ENCODE assay signal across 1 cellular context in the genomic region with DNA sequence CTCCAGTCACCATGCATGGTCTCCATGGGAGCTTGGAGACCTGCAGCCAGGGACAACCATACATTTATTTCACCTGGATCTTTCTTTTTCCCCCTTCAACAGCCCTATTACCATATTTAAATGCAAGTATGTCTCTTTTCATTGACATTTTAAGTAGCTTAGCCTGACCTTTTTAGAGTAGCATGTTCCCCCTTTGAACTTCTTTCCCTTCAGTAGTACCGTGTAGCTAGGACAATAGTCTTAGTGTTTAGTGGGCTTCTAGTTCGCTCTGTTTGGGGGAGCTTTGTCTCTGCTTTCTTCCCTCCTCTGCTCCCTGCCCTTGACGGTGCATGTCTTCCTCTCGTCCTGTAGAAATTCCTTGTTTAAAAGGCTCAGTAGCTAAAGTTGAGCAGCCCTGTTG.
TF ChIP-seq lines count a peak whose summit lies in the region.

No MANE protein-coding gene starts in this region.

TF ChIP-seq in HCT116, 20 proteins besides CTCF, POLR2A, EP300 and RAD21:
- TF ChIP-seq EGR1 (IDR thresholded peaks at IDR 0.05; ENCODE audit: low read depth) (no peak), TCF7L2 (IDR thresholded peaks at IDR 0.05; ENCODE audit: borderline replicate concordance, extremely low read depth, insufficient read depth, insufficient read length) (no peak), SRF (IDR thresholded peaks at IDR 0.05; ENCODE audit: low read depth) (no peak), ZNF274 (IDR thresholded peaks at IDR 0.05; ENCODE audit: low read depth, low read length) (no peak), ELF1 (IDR thresholded peaks at IDR 0.05; ENCODE audit: borderline replicate concordance, low read depth) (no peak), JUND (IDR thresholded peaks at IDR 0.05) (no peak), EZH2 (IDR thresholded peaks at IDR 0.05) (no peak), YY1 (IDR thresholded peaks at IDR 0.05; ENCODE audit: extremely low read depth, insufficient replicate concordance, low read depth, low read length) (no peak), POLR2AphosphoS5 (IDR thresholded peaks at IDR 0.05; ENCODE audit: low read depth, low read length) (no peak), FOSL1 (IDR thresholded peaks at IDR 0.05; ENCODE audit: low read depth) (no peak), SP1 (IDR thresholded peaks at IDR 0.05; ENCODE audit: low read depth) (no peak), SIN3A (IDR thresholded peaks at IDR 0.05; ENCODE audit: low read depth) (no peak), CBX3 (IDR thresholded peaks at IDR 0.05; ENCODE audit: low read depth) (no peak), ZFX (IDR thresholded peaks at IDR 0.05) (no peak)
- TF ChIP-seq, protein P1, sequence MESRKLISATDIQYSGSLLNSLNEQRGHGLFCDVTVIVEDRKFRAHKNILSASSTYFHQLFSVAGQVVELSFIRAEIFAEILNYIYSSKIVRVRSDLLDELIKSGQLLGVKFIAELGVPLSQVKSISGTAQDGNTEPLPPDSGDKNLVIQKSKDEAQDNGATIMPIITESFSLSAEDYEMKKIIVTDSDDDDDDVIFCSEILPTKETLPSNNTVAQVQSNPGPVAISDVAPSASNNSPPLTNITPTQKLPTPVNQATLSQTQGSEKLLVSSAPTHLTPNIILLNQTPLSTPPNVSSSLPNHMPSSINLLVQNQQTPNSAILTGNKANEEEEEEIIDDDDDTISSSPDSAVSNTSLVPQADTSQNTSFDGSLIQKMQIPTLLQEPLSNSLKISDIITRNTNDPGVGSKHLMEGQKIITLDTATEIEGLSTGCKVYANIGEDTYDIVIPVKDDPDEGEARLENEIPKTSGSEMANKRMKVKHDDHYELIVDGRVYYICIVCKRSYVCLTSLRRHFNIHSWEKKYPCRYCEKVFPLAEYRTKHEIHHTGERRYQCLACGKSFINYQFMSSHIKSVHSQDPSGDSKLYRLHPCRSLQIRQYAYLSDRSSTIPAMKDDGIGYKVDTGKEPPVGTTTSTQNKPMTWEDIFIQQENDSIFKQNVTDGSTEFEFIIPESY (IDR thresholded peaks at IDR 0.05; ENCODE audit: extremely low read depth, insufficient replicate concordance, low read length): no peak
- TF ChIP-seq, protein P2, sequence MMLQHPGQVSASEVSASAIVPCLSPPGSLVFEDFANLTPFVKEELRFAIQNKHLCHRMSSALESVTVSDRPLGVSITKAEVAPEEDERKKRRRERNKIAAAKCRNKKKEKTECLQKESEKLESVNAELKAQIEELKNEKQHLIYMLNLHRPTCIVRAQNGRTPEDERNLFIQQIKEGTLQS (IDR thresholded peaks at IDR 0.05): no peak
- TF ChIP-seq, protein P3, sequence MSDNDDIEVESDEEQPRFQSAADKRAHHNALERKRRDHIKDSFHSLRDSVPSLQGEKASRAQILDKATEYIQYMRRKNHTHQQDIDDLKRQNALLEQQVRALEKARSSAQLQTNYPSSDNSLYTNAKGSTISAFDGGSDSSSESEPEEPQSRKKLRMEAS (IDR thresholded peaks at IDR 0.05): no peak
